In the genomic region with DNA sequence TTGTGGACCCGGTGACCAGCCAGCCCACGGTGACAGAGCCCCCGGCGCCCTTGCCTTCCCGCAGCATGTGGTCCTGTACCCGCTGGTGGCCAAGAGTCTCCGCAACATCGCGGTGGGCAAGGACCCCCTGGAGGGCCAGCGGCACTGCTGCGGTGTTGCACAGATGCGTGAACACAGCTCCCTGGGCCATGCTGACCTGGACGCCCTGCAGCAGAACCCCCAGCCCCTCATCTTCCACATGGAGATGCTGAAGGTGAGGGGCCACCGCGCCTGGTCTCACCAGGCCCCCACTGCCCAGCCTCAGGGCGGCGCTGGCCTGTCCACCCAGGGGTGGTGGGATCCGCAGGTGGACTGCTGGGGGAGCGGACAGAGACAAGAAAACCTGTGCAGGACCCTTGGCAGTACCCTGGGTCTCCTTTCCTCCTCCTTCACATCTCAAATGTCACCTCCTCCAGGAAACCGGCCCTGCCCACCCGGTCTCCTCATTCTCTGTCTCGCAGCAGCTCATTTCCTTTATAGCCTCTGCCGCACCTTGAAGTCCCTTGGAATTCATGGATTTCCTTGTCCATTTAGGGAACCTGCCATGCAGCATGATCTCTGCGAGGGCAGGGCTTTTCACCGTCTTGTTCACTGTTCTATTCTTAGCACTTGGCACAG, we compare ENCODE assay signal across 21 cellular contexts. TPM values are rescaled to one million over a fixed set of nuclear protein-coding genes. Genes with fewer than 3 reads are reported as not detected.
DNase-seq lines count a peak whose midpoint lies in the region; ATAC-seq and TF ChIP-seq lines count a peak whose summit lies in the region.
"Had no signal": no experiment of that assay in that cellular context is flagged by ENCODE, and none has a peak within 500 bp of the region (broad histone marks: within the 10 kb centered on the region; RNA-seq: fewer than 3 reads in every experiment).

No MANE protein-coding gene starts in this region.

- H3K36me3 ChIP-seq in CD4-positive, CD25-positive, alpha-beta regulatory T cell (ENCODE audit: control insufficient read depth, insufficient read depth, low read length) = peaks cover 48% of the 10 kb centered on the region
- no peaks in the 10 kb centered on the region for H3K36me3 ChIP-seq in mucosa of descending colon (ENCODE audit: low read depth)

- no peak overlapping the region for H3K4me3 ChIP-seq in CD4-positive, CD25-positive, alpha-beta regulatory T cell (ENCODE audit: low read depth, low read length)
- H3K4me3 ChIP-seq in mucosa of descending colon = no peak overlapping the region
- H3K4me3 ChIP-seq: adrenal gland, gastroesophageal sphincter, suprapubic skin had no signal

- H3K9me3 Mint-ChIP-seq in CD4-positive, CD25-positive, alpha-beta regulatory T cell = no peaks in the 10 kb centered on the region
- no peaks in the 10 kb centered on the region for H3K9me3 Mint-ChIP-seq in Calu3 (ENCODE audit: low read depth, unreplicated experiment)
- H3K9me3 Mint-ChIP-seq in activated T-helper 2 cell treated with anti-CD3 and anti-CD28 coated beads, Interferon-gamma antibody, Interleukin-2, Interleukin-4, amounts not matched to agents 10 μg/mL and 5 μg/mL and 100 μg/mL, durations not matched to agents 14 hours and 24 hours and 36 hours = no peaks in the 10 kb centered on the region

- H3K27ac Mint-ChIP-seq in CD4-positive, CD25-positive, alpha-beta regulatory T cell = peak overlapping the region in 1 of 3 donors; percentile 92
- H3K27ac Mint-ChIP-seq in Calu3 (ENCODE audit: unreplicated experiment) = peak overlapping the region; percentile 39
- peak overlapping the region; percentile 77 for H3K27ac Mint-ChIP-seq in activated T-helper 2 cell treated with anti-CD3 and anti-CD28 coated beads, Interferon-gamma antibody, Interleukin-2, Interleukin-4, amounts not matched to agents 10 μg/mL and 5 μg/mL and 100 μg/mL, durations not matched to agents 14 hours and 24 hours and 36 hours

- TF ChIP-seq CTCF in Calu3 (IDR thresholded peaks at IDR 0.05; ENCODE audit: unreplicated experiment) (no peak), mucosa of descending colon (IDR thresholded peaks at IDR 0.05) (no peak)

- peaks cover 5 to 55% (median 39%) of the 10 kb centered on the region in 4 donors for H3K4me1 Mint-ChIP-seq in CD4-positive, CD25-positive, alpha-beta regulatory T cell
- H3K4me1 Mint-ChIP-seq in Calu3 (ENCODE audit: low read depth, unreplicated experiment) = peaks cover 6% of the 10 kb centered on the region
- peaks cover 44% of the 10 kb centered on the region for H3K4me1 Mint-ChIP-seq in activated T-helper 2 cell treated with anti-CD3 and anti-CD28 coated beads, Interferon-gamma antibody, Interleukin-2, Interleukin-4, amounts not matched to agents 10 μg/mL and 5 μg/mL and 100 μg/mL, durations not matched to agents 14 hours and 24 hours and 36 hours (ENCODE audit: low read depth)

- H3K9me3 ChIP-seq in CD4-positive, CD25-positive, alpha-beta regulatory T cell (ENCODE audit: control insufficient read depth in 2 of 2, low read length in 2 of 2) = no peaks in the 10 kb centered on the region
- H3K9me3 ChIP-seq in mucosa of descending colon = no peaks in the 10 kb centered on the region
- H3K9me3 ChIP-seq: adrenal gland, BE2C, gastroesophageal sphincter, suprapubic skin had no signal

- H3K27me3 ChIP-seq in CD4-positive, CD25-positive, alpha-beta regulatory T cell (ENCODE audit: control insufficient read depth, insufficient read depth, low read length) = no peaks in the 10 kb centered on the region
- H3K27me3 ChIP-seq: adrenal gland, BE2C, gastroesophageal sphincter, suprapubic skin had no signal

- H3K4me3 Mint-ChIP-seq in CD4-positive, CD25-positive, alpha-beta regulatory T cell = peak overlapping the region in 1 of 4 donors; percentile 69
- no peak overlapping the region for H3K4me3 Mint-ChIP-seq in Calu3 (ENCODE audit: low read depth, unreplicated experiment)
- H3K4me3 Mint-ChIP-seq in activated T-helper 2 cell treated with anti-CD3 and anti-CD28 coated beads, Interferon-gamma antibody, Interleukin-2, Interleukin-4, amounts not matched to agents 10 μg/mL and 5 μg/mL and 100 μg/mL, durations not matched to agents 14 hours and 24 hours and 36 hours (ENCODE audit: low read depth) = no peak overlapping the region

- no peak for DNase-seq in CD4-positive, CD25-positive, alpha-beta regulatory T cell
- no peak for DNase-seq in Calu3
- DNase-seq in activated T-helper 2 cell treated with anti-CD3 and anti-CD28 coated beads, Interferon-gamma antibody, Interleukin-2, Interleukin-4, amounts not matched to agents 10 μg/mL and 5 μg/mL and 100 μg/mL, durations not matched to agents 14 hours and 24 hours and 36 hours (ENCODE audit: low spot score) = no peak
- DNase-seq in mucosa of descending colon = peak; percentile 54 to 58 (median 57)
- no peak for DNase-seq in putamen (ENCODE audit: low spot score)
- no peak for DNase-seq in NOMO-1 treated with dmso at 0.1 percent for 144 hours (lab: John Stamatoyannopoulos, UW; ENCODE audit: unreplicated experiment)
- DNase-seq in stimulated activated CD4-positive, alpha-beta T cell treated with anti-CD3 and anti-CD28 coated beads, Interleukin-2, amount 100 ng/mL, for 48 hours = no peak
- DNase-seq: adrenal gland, BE2C, DMS53, GOT3, NCI-H1694 treated with DMSO at 0.1 percent for 48 hours had no signal

- H3K27me3 Mint-ChIP-seq in CD4-positive, CD25-positive, alpha-beta regulatory T cell = peaks cover 4% of the 10 kb centered on the region
- no peaks in the 10 kb centered on the region for H3K27me3 Mint-ChIP-seq in Calu3 (ENCODE audit: unreplicated experiment)
- H3K27me3 Mint-ChIP-seq in activated T-helper 2 cell treated with anti-CD3 and anti-CD28 coated beads, Interferon-gamma antibody, Interleukin-2, Interleukin-4, amounts not matched to agents 10 μg/mL and 5 μg/mL and 100 μg/mL, durations not matched to agents 14 hours and 24 hours and 36 hours (ENCODE audit: low read depth) = no peaks in the 10 kb centered on the region

- no TSS peak for BruUV-seq in Calu3 (replicated peaks; lab: Mats Ljungman, UMichigan)

- peaks cover 49% of the 10 kb centered on the region for H3K4me1 ChIP-seq in CD4-positive, CD25-positive, alpha-beta regulatory T cell (ENCODE audit: control insufficient read depth, insufficient read depth, low read length, poor library complexity, severe bottlenecking)
- peaks cover 16% of the 10 kb centered on the region for H3K4me1 ChIP-seq in mucosa of descending colon (ENCODE audit: low read depth)
- H3K4me1 ChIP-seq: BE2C had no signal

- H3K27ac ChIP-seq in CD4-positive, CD25-positive, alpha-beta regulatory T cell (ENCODE audit: insufficient read depth, low read length, poor library complexity, severe bottlenecking) = peak overlapping the region; percentile 92
- H3K27ac ChIP-seq: adrenal gland, epithelial cell of prostate, suprapubic skin had no signal

- H3K36me3 Mint-ChIP-seq in CD4-positive, CD25-positive, alpha-beta regulatory T cell = peaks cover 18% of the 10 kb centered on the region
- H3K36me3 Mint-ChIP-seq in Calu3 (ENCODE audit: insufficient read depth, unreplicated experiment) = peaks cover 47% of the 10 kb centered on the region
- H3K36me3 Mint-ChIP-seq in activated T-helper 2 cell treated with anti-CD3 and anti-CD28 coated beads, Interferon-gamma antibody, Interleukin-2, Interleukin-4, amounts not matched to agents 10 μg/mL and 5 μg/mL and 100 μg/mL, durations not matched to agents 14 hours and 24 hours and 36 hours (ENCODE audit: low read depth) = peaks cover 61% of the 10 kb centered on the region

- no peak for ATAC-seq in CD4-positive, CD25-positive, alpha-beta regulatory T cell (ENCODE audit: low read depth in 2 of 2)
- peak; percentile 66 for ATAC-seq in mucosa of descending colon
- ATAC-seq in GM21367 (IDR thresholded peaks at IDR 0.05; ENCODE audit: unreplicated experiment) = no peak
- ATAC-seq: gastroesophageal sphincter had no signal

- CTCF ChIA-PET in Calu3 (lab: Charles Lee) = no interaction called here

- intact Hi-C loops in Calu3 (cut with micrococcal nuclease; ENCODE audit: unreplicated experiment) (no loop called here), mucosa of descending colon (cut with DNase I, micrococcal nuclease) (no loop called here)
- intact Hi-C loops in activated T-helper 2 cell treated with anti-CD3 and anti-CD28 coated beads, Interferon-gamma antibody, Interleukin-2, Interleukin-4, amounts not matched to agents 10 μg/mL and 5 μg/mL and 100 μg/mL, durations not matched to agents 14 hours and 24 hours and 36 hours (cut with micrococcal nuclease) = loop anchor here (10.0 kb wide), 1 partner anchor 125 kb away; no protein-coding TSS in a partner anchor

RNA-seq across cellular contexts. Expression of gene AIP, which starts 6.5 kb away (rescaled TPM):
- 124 TPM for total RNA-seq in CD4-positive, CD25-positive, alpha-beta regulatory T cell
- 100 to 1,000 TPM; 200 to 234 (median 219) TPM for polyA plus RNA-seq in CD4-positive, CD25-positive, alpha-beta regulatory T cell
- total RNA-seq in Calu3 (2022) (44.0 and 48.4 TPM in 2 replicates), mucosa of descending colon (10 to 100 TPM; 33.7 to 84.9 (median 52.2) TPM)
- total RNA-seq in activated T-helper 2 cell treated with anti-CD3 and anti-CD28 coated beads, Interferon-gamma antibody, Interleukin-2, Interleukin-4, amounts not matched to agents 10 μg/mL and 5 μg/mL and 100 μg/mL, durations not matched to agents 14 hours and 24 hours and 36 hours = 190 and 191 TPM in 2 replicates

RNA-seq across cellular contexts. Expression of gene PITPNM1, which starts 15.8 kb away (rescaled TPM):
- total RNA-seq in CD4-positive, CD25-positive, alpha-beta regulatory T cell = 116 TPM
- 10 to 100 TPM; 15.7 to 21.3 (median 17.6) TPM for polyA plus RNA-seq in CD4-positive, CD25-positive, alpha-beta regulatory T cell
- total RNA-seq in Calu3 (2022) = 70.5 and 84.1 TPM in 2 replicates
- total RNA-seq in activated T-helper 2 cell treated with anti-CD3 and anti-CD28 coated beads, Interferon-gamma antibody, Interleukin-2, Interleukin-4, amounts not matched to agents 10 μg/mL and 5 μg/mL and 100 μg/mL, durations not matched to agents 14 hours and 24 hours and 36 hours = 118 and 120 TPM in 2 replicates
- 100 to 1,000 TPM in 1 of 3 donors, 10 to 100 TPM in 2; 59.6 to 104 (median 83.7) TPM for total RNA-seq in mucosa of descending colon

RNA-seq across cellular contexts. Expression of gene CDK2AP2, which starts 18.6 kb away (rescaled TPM):
- 38.5 TPM for total RNA-seq in CD4-positive, CD25-positive, alpha-beta regulatory T cell
- 100 to 1,000 TPM; 113 to 135 (median 128) TPM for polyA plus RNA-seq in CD4-positive, CD25-positive, alpha-beta regulatory T cell
- total RNA-seq in Calu3 (2022) = 59.7 and 64.7 TPM in 2 replicates
- 117 and 119 TPM in 2 replicates for total RNA-seq in activated T-helper 2 cell treated with anti-CD3 and anti-CD28 coated beads, Interferon-gamma antibody, Interleukin-2, Interleukin-4, amounts not matched to agents 10 μg/mL and 5 μg/mL and 100 μg/mL, durations not matched to agents 14 hours and 24 hours and 36 hours
- 10 to 100 TPM; 63.5 to 81.3 (median 79.3) TPM for total RNA-seq in mucosa of descending colon

RNA-seq across cellular contexts. Expression of gene TMEM134, which starts 20.3 kb away (rescaled TPM):
- total RNA-seq in CD4-positive, CD25-positive, alpha-beta regulatory T cell = 48.7 TPM
- 100 to 1,000 TPM; 148 to 228 (median 172) TPM for polyA plus RNA-seq in CD4-positive, CD25-positive, alpha-beta regulatory T cell
- 31.9 and 33.2 TPM in 2 replicates for total RNA-seq in Calu3 (2022)
- total RNA-seq in activated T-helper 2 cell treated with anti-CD3 and anti-CD28 coated beads, Interferon-gamma antibody, Interleukin-2, Interleukin-4, amounts not matched to agents 10 μg/mL and 5 μg/mL and 100 μg/mL, durations not matched to agents 14 hours and 24 hours and 36 hours = 58.5 and 62.0 TPM in 2 replicates
- 10 to 100 TPM; 44.7 to 82.2 (median 60.9) TPM for total RNA-seq in mucosa of descending colon

RNA-seq across cellular contexts. Expression of gene CABP2, which starts 33.9 kb away (rescaled TPM):
- total RNA-seq in CD4-positive, CD25-positive, alpha-beta regulatory T cell = not detected
- not detected for polyA plus RNA-seq in CD4-positive, CD25-positive, alpha-beta regulatory T cell
- total RNA-seq in Calu3 (2022) (not detected in 2 replicates), mucosa of descending colon (not detected)
- not detected in 2 replicates for total RNA-seq in activated T-helper 2 cell treated with anti-CD3 and anti-CD28 coated beads, Interferon-gamma antibody, Interleukin-2, Interleukin-4, amounts not matched to agents 10 μg/mL and 5 μg/mL and 100 μg/mL, durations not matched to agents 14 hours and 24 hours and 36 hours
- total RNA-seq: adrenal gland, cerebellum, gastroesophageal sphincter, HT-29, lower leg skin, NCI-H460, suprapubic skin had no signal
- polyA plus RNA-seq: adrenal gland, neural cell had no signal

Comparison
In these comparisons a context has a peak if more than half of its experiments do, and no peak if none do; other contexts are left out.
1. DNase-seq: peak in mucosa of descending colon (3 of 3); none in CD4-positive, CD25-positive, alpha-beta regulatory T cell (0 of 3), Calu3 (single experiment), activated T-helper 2 cell treated with anti-CD3 and anti-CD28 coated beads, Interferon-gamma antibody, Interleukin-2, Interleukin-4, amounts not matched to agents 10 μg/mL and 5 μg/mL and 100 μg/mL, durations not matched to agents 14 hours and 24 hours and 36 hours (single experiment), putamen (single experiment), NOMO-1 treated with dmso at 0.1 percent for 144 hours (single experiment) and stimulated activated CD4-positive, alpha-beta T cell treated with anti-CD3 and anti-CD28 coated beads, Interleukin-2, amount 100 ng/mL, for 48 hours (0 of 2).